28 cellular contexts compared by ENCODE assay signal in genomic region chr6:12172572-12172971, GRCh38.
"Had no signal": no experiment of that assay in that cellular context is flagged by ENCODE, and none has a peak within 500 bp of the region (broad histone marks: within the 10 kb centered on the region; RNA-seq: fewer than 3 reads in every experiment).

No MANE protein-coding gene starts in this region.

- FAIRE-seq: bronchial epithelial cell, TTC549 had no signal

- DNase-seq: activated B cell treated with CpG ODN at 0.5 μM for 24 hours; activated CD4-positive, alpha-beta memory T cell treated with anti-CD3 and anti-CD28 coated beads for 36 hours; activated CD4-positive, alpha-beta T cell treated with anti-CD3 and anti-CD28 coated beads for 4 hours; activated CD4-positive, alpha-beta T cell treated with anti-CD3 and anti-CD28 coated beads, Interleukin-2, amount 10 ng/mL, durations not matched to agents 24 days and 14 days; activated CD4-positive, alpha-beta T cell treated with anti-CD3 and anti-CD28 coated beads, Interleukin-2, amount 50 U/mL, for 1 hour; activated CD4-positive, alpha-beta T cell treated with anti-CD3 and anti-CD28 coated beads, Interleukin-2, amount 50 U/mL, for 4 hours; activated CD4-positive, CD25-positive, alpha-beta regulatory T cell treated with anti-CD3 and anti-CD28 coated beads, Interleukin-2, amount 50 U/mL, for 72 hours; activated CD8-positive, alpha-beta memory T cell treated with anti-CD3 and anti-CD28 coated beads, Interleukin-2, amount 50 U/mL, for 48 hours; activated CD8-positive, alpha-beta T cell treated with anti-CD3 and anti-CD28 coated beads for 36 hours; activated effector memory CD4-positive, alpha-beta T cell treated with Interleukin-2 at 50 U/mL for 16 hours; activated gamma-delta T cell; activated naive CD4-positive, alpha-beta T cell treated with anti-CD3 and anti-CD28 coated beads, Interleukin-2, amount 10 ng/mL, durations not matched to agents 7 days and 5 days; activated naive CD4-positive, alpha-beta T cell treated with Interleukin-2 at 50 U/mL for 16 hours; activated naive CD8-positive, alpha-beta T cell treated with anti-CD3 and anti-CD28 coated beads, Interleukin-2, amount 10 ng/mL, durations not matched to agents 7 days and 5 days; activated naive CD8-positive, alpha-beta T cell treated with anti-CD3 and anti-CD28 coated beads, Interleukin-2, amount 50 U/mL, for 24 hours; activated T-cell treated with anti-CD3 and anti-CD28 coated beads, Interleukin-2, amount 50 U/mL, for 24 hours; activated T-cell treated with anti-CD3 and anti-CD28 coated beads, Interleukin-2, amount 50 U/mL, for 48 hours; amygdala; anterior cingulate cortex; caudate nucleus; cerebellar nuclear complex; T-helper 2 cell; T-helper 9 cell had no signal

- H3K4me3 ChIP-seq: ascending aorta, cardiac muscle cell had no signal

- H3K9me3 ChIP-seq: ascending aorta had no signal

- H3K27ac ChIP-seq: ascending aorta, cardiac muscle cell, VCaP had no signal

- H3K4me1 ChIP-seq: ascending aorta had no signal

- H3K36me3 ChIP-seq: ascending aorta, cardiac muscle cell had no signal

- H3K27me3 ChIP-seq: ascending aorta, cardiac muscle cell had no signal
